ENCODE assay signal across 9 cellular contexts in the genomic region with DNA sequence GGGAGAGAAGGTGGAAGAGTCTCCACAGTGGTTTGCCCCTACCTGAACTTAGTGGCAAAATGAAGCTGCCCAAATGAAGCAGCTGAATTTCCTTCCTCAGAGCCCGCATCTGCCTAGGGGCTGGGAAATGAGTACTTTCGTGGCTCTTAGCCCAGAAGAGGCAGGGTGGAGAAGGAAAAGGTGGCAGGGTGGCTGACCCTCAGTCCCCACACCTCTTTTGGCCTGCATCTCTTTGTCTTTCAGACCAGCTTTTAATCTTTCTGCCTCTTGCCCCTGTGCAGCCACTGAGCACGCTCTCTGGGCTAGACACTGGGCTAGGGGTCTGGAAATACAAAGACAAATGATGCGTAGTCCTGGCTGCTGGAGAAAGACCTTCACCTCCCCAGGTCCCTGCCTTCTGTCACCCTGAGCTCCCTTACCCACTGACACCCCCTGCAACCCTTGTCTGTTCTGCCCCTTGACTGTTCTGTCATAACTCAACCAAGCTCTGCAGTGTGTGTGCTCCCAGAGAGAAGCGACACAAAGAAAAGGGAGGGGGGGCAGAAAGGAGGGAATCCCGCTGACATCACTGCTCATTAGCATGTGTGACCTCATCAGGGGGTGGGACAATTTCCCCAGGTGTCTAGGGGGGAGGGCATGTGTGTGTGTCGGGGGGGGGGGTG. TPM values are rescaled to one million over a fixed set of nuclear protein-coding genes. Genes with fewer than 3 reads are reported as not detected.
DNase-seq lines count a peak whose midpoint lies in the region; ATAC-seq and TF ChIP-seq lines count a peak whose summit lies in the region.
"Had no signal": no experiment of that assay in that cellular context is flagged by ENCODE, and none has a peak within 500 bp of the region (broad histone marks: within the 10 kb centered on the region; RNA-seq: fewer than 3 reads in every experiment).

No MANE protein-coding gene starts in this region.

- H3K4me3 ChIP-seq in OCI-LY3 (ENCODE audit: low read length) (no peak overlapping the region), dorsolateral prefrontal cortex (peak overlapping the region in 33 of 59 donors; percentile 18 to 62 (median 46))
- H3K4me3 ChIP-seq: Peyer's patch had no signal

- H3K27ac Mint-ChIP-seq in activated CD8-positive, alpha-beta T cell treated with anti-CD3 and anti-CD28 coated beads for 36 hours = no peak overlapping the region
- H3K27ac Mint-ChIP-seq in activated CD8-positive, alpha-beta T cell treated with anti-CD3 and anti-CD28 coated beads, Interleukin-2, amount 10 ng/mL, durations not matched to agents 7 days and 5 days = no peak overlapping the region
- H3K27ac Mint-ChIP-seq in naive thymus-derived CD8-positive, alpha-beta T cell = peak overlapping the region in 8 of 10 donors; percentile 10 to 88 (median 51)

- ATAC-seq in activated CD8-positive, alpha-beta T cell treated with anti-CD3 and anti-CD28 coated beads for 36 hours = peak; percentile 13
- ATAC-seq in activated CD8-positive, alpha-beta T cell treated with anti-CD3 and anti-CD28 coated beads, Interleukin-2, amount 10 ng/mL, durations not matched to agents 7 days and 5 days = no peak
- ATAC-seq in naive thymus-derived CD8-positive, alpha-beta T cell = peak in 1 of 2 donors; percentile 14
- ATAC-seq in GM18868 (IDR thresholded peaks at IDR 0.05; ENCODE audit: unreplicated experiment) (no peak), GM21825 (IDR thresholded peaks at IDR 0.05; ENCODE audit: unreplicated experiment) (no peak)

- H3K4me2 ChIP-seq in OCI-LY3 (ENCODE audit: low read length) = 0 out of 2 replicates have a peak overlapping the region, but pooled peaks have one; percentile 24

- peaks cover 1% of the 10 kb centered on the region for H3K27me3 Mint-ChIP-seq in activated CD8-positive, alpha-beta T cell treated with anti-CD3 and anti-CD28 coated beads for 36 hours
- H3K27me3 Mint-ChIP-seq in activated CD8-positive, alpha-beta T cell treated with anti-CD3 and anti-CD28 coated beads, Interleukin-2, amount 10 ng/mL, durations not matched to agents 7 days and 5 days (ENCODE audit: low read depth) = peaks cover 29% of the 10 kb centered on the region
- H3K27me3 Mint-ChIP-seq in naive thymus-derived CD8-positive, alpha-beta T cell = no peaks in the 10 kb centered on the region

- peak; percentile 51 for DNase-seq in activated CD8-positive, alpha-beta T cell treated with anti-CD3 and anti-CD28 coated beads for 36 hours
- DNase-seq in activated CD8-positive, alpha-beta T cell treated with anti-CD3 and anti-CD28 coated beads, Interleukin-2, amount 10 ng/mL, durations not matched to agents 7 days and 5 days = no peak
- DNase-seq in dorsolateral prefrontal cortex = peak in 6 of 10 donors; percentile 45 to 78 (median 64)
- DNase-seq in naive thymus-derived CD8-positive, alpha-beta T cell = peak in 7 of 10 donors; percentile 30 to 71 (median 46)
- no peak for DNase-seq in GF-D8 (lab: John Stamatoyannopoulos, UW)

- no peaks in the 10 kb centered on the region for H3K79me2 ChIP-seq in OCI-LY3 (ENCODE audit: low read length)

- POLR2A ChIA-PET in activated CD8-positive, alpha-beta T cell treated with anti-CD3 and anti-CD28 coated beads for 36 hours (lab: Charles Lee) = interaction anchor here (0.9 to 2.2 kb wide), 6 partner anchors 8 to 50 kb away, joined by 3 to 15 read pairs (median 3); partner anchors contain the start of genes LRP10 and RBM23
- POLR2A ChIA-PET in activated CD8-positive, alpha-beta T cell treated with anti-CD3 and anti-CD28 coated beads, Interleukin-2, amount 10 ng/mL, durations not matched to agents 7 days and 5 days (lab: Charles Lee) = interaction anchor here (0.6 to 2.8 kb wide), 6 partner anchors 8 to 1024 kb away, joined by 3 to 10 read pairs (median 3); no protein-coding TSS in a partner anchor
- POLR2A ChIA-PET in naive thymus-derived CD8-positive, alpha-beta T cell (lab: Charles Lee) = interaction anchor here (0.7 to 11.2 kb wide), 6 partner anchors 10 to 73 kb away, joined by 3 to 118 read pairs (median 8); partner anchors contain the start of genes LRP10 and RBM23

- intact Hi-C loops in activated CD8-positive, alpha-beta T cell treated with anti-CD3 and anti-CD28 coated beads for 36 hours (cut with micrococcal nuclease) = no loop called here
- intact Hi-C loops in dorsolateral prefrontal cortex (cut with DNase I) = no loop called here

- H4K20me1 ChIP-seq in OCI-LY3 (ENCODE audit: insufficient read depth, low read length) = no peaks in the 10 kb centered on the region

- no peak for TF ChIP-seq CTCF in activated CD8-positive, alpha-beta T cell treated with anti-CD3 and anti-CD28 coated beads for 36 hours (IDR thresholded peaks at IDR 0.05)
- no peak for TF ChIP-seq CTCF in OCI-LY3 (IDR thresholded peaks at IDR 0.05; ENCODE audit: low read depth, low read length)
- TF ChIP-seq CTCF in dorsolateral prefrontal cortex (IDR thresholded peaks at IDR 0.05 in 54 of 56, conservative IDR thresholded peaks at IDR 0.05 in 2 of 56; ENCODE audit: low read depth in 1 of 56, partially characterized antibody in 56 of 56) = no peak

- H3K4me1 ChIP-seq in OCI-LY3 (ENCODE audit: low read length) = peaks cover 13% of the 10 kb centered on the region

- 0 out of 2 replicates have a peak, but pooled peaks cover 7% of the 10 kb centered on the region for H3K27me3 ChIP-seq in OCI-LY3 (ENCODE audit: low read depth, low read length)
- H3K27me3 ChIP-seq in dorsolateral prefrontal cortex = no peaks in the 10 kb centered on the region
- H3K27me3 ChIP-seq: Peyer's patch had no signal

- peaks cover 24% of the 10 kb centered on the region for H3K4me1 Mint-ChIP-seq in activated CD8-positive, alpha-beta T cell treated with anti-CD3 and anti-CD28 coated beads for 36 hours (ENCODE audit: low read depth)
- H3K4me1 Mint-ChIP-seq in activated CD8-positive, alpha-beta T cell treated with anti-CD3 and anti-CD28 coated beads, Interleukin-2, amount 10 ng/mL, durations not matched to agents 7 days and 5 days (ENCODE audit: low read depth) = peaks cover 19% of the 10 kb centered on the region
- peaks cover 21 to 47% (median 42%) of the 10 kb centered on the region in 4 donors for H3K4me1 Mint-ChIP-seq in naive thymus-derived CD8-positive, alpha-beta T cell

- H2AFZ ChIP-seq in OCI-LY3 (ENCODE audit: low read depth, low read length) = no peak overlapping the region

- no peaks in the 10 kb centered on the region for H3K9me3 Mint-ChIP-seq in activated CD8-positive, alpha-beta T cell treated with anti-CD3 and anti-CD28 coated beads for 36 hours
- H3K9me3 Mint-ChIP-seq in activated CD8-positive, alpha-beta T cell treated with anti-CD3 and anti-CD28 coated beads, Interleukin-2, amount 10 ng/mL, durations not matched to agents 7 days and 5 days (ENCODE audit: insufficient read depth) = no peaks in the 10 kb centered on the region
- no peaks in the 10 kb centered on the region for H3K9me3 Mint-ChIP-seq in naive thymus-derived CD8-positive, alpha-beta T cell

- H3K27ac ChIP-seq in OCI-LY3 (ENCODE audit: low read length) (no peak overlapping the region), dorsolateral prefrontal cortex (peak overlapping the region in 2 of 59 donors; percentile 12 to 18)
- H3K27ac ChIP-seq: Peyer's patch had no signal

- no peak overlapping the region for H3K4me3 Mint-ChIP-seq in activated CD8-positive, alpha-beta T cell treated with anti-CD3 and anti-CD28 coated beads for 36 hours
- no peak overlapping the region for H3K4me3 Mint-ChIP-seq in activated CD8-positive, alpha-beta T cell treated with anti-CD3 and anti-CD28 coated beads, Interleukin-2, amount 10 ng/mL, durations not matched to agents 7 days and 5 days
- no peak overlapping the region for H3K4me3 Mint-ChIP-seq in naive thymus-derived CD8-positive, alpha-beta T cell

- no peak overlapping the region for H3K9ac ChIP-seq in OCI-LY3 (ENCODE audit: low read length)

- CTCF ChIA-PET in activated CD8-positive, alpha-beta T cell treated with anti-CD3 and anti-CD28 coated beads for 36 hours (lab: Charles Lee) = interaction anchor here (0.7 to 14.8 kb wide), 14 partner anchors 10 to 750 kb away, joined by 3 to 187 read pairs (median 4); partner anchors contain the start of genes LRP10 and PRMT5
- CTCF ChIA-PET in activated CD8-positive, alpha-beta T cell treated with anti-CD3 and anti-CD28 coated beads, Interleukin-2, amount 10 ng/mL, durations not matched to agents 7 days and 5 days (lab: Charles Lee) = interaction anchor here (0.8 to 11.0 kb wide), 11 partner anchors 9 to 312 kb away, joined by 3 to 152 read pairs (median 4); partner anchors contain the start of genes LRP10, PRMT5 and RBM23

- no peaks in the 10 kb centered on the region for H3K9me3 ChIP-seq in OCI-LY3 (ENCODE audit: insufficient read depth, low read length)
- H3K9me3 ChIP-seq: Peyer's patch had no signal

- peaks cover 1% of the 10 kb centered on the region for H3K36me3 Mint-ChIP-seq in activated CD8-positive, alpha-beta T cell treated with anti-CD3 and anti-CD28 coated beads for 36 hours (ENCODE audit: low read depth)
- peaks cover 15% of the 10 kb centered on the region for H3K36me3 Mint-ChIP-seq in activated CD8-positive, alpha-beta T cell treated with anti-CD3 and anti-CD28 coated beads, Interleukin-2, amount 10 ng/mL, durations not matched to agents 7 days and 5 days (ENCODE audit: low read depth)
- peaks cover 0 to 16% (median 5%) of the 10 kb centered on the region in 3 donors for H3K36me3 Mint-ChIP-seq in naive thymus-derived CD8-positive, alpha-beta T cell

- peaks cover 10% of the 10 kb centered on the region for H3K36me3 ChIP-seq in OCI-LY3 (replicated peaks; ENCODE audit: low read depth, low read length)

RNA-seq across cellular contexts. Expression of gene REM2, which starts 0.4 kb away (rescaled TPM):
- total RNA-seq in activated CD8-positive, alpha-beta T cell treated with anti-CD3 and anti-CD28 coated beads for 36 hours = under 1 TPM; 0.20 to 0.27 TPM
- total RNA-seq in activated CD8-positive, alpha-beta T cell treated with anti-CD3 and anti-CD28 coated beads, Interleukin-2, amount 10 ng/mL, durations not matched to agents 7 days and 5 days = under 1 TPM; 0.21 to 0.61 TPM
- total RNA-seq in dorsolateral prefrontal cortex = 1 to 10 TPM in 103 of 120 experiments, under 1 TPM in 17; 0.51 to 5.3 (median 1.6) TPM
- 1 to 10 TPM; 4.8 to 5.7 TPM for total RNA-seq in naive thymus-derived CD8-positive, alpha-beta T cell
- polyA plus RNA-seq in naive thymus-derived CD8-positive, alpha-beta T cell = under 1 TPM; 0.15 to 0.72 (median 0.29) TPM

RNA-seq across cellular contexts. Expression of gene LRP10, which starts 11.1 kb away (rescaled TPM):
- 10 to 100 TPM; 18.7 to 21.0 TPM for total RNA-seq in activated CD8-positive, alpha-beta T cell treated with anti-CD3 and anti-CD28 coated beads for 36 hours
- total RNA-seq in activated CD8-positive, alpha-beta T cell treated with anti-CD3 and anti-CD28 coated beads, Interleukin-2, amount 10 ng/mL, durations not matched to agents 7 days and 5 days = 10 to 100 TPM; 37.1 to 40.7 TPM
- total RNA-seq in dorsolateral prefrontal cortex = 10 to 100 TPM; 15.6 to 75.0 (median 31.2) TPM
- total RNA-seq in naive thymus-derived CD8-positive, alpha-beta T cell = 10 to 100 TPM; 70.5 to 72.6 TPM
- polyA plus RNA-seq in naive thymus-derived CD8-positive, alpha-beta T cell = 10 to 100 TPM; 49.4 to 67.5 (median 52.2) TPM

RNA-seq across cellular contexts. Expression of gene RBM23, which starts 36.3 kb away (rescaled TPM):
- 10 to 100 TPM; 46.9 to 55.2 TPM for total RNA-seq in activated CD8-positive, alpha-beta T cell treated with anti-CD3 and anti-CD28 coated beads for 36 hours
- total RNA-seq in activated CD8-positive, alpha-beta T cell treated with anti-CD3 and anti-CD28 coated beads, Interleukin-2, amount 10 ng/mL, durations not matched to agents 7 days and 5 days = 10 to 100 TPM; 77.1 to 81.2 TPM
- total RNA-seq in dorsolateral prefrontal cortex = 10 to 100 TPM; 54.8 to 96.7 (median 72.6) TPM
- total RNA-seq in naive thymus-derived CD8-positive, alpha-beta T cell = 100 to 1,000 TPM; 143 to 148 TPM
- polyA plus RNA-seq in naive thymus-derived CD8-positive, alpha-beta T cell = 10 to 100 TPM; 42.2 to 62.8 (median 59.6) TPM

RNA-seq across cellular contexts. Expression of gene MMP14, which starts 46.3 kb away (rescaled TPM):
- total RNA-seq in activated CD8-positive, alpha-beta T cell treated with anti-CD3 and anti-CD28 coated beads for 36 hours = 1 to 10 TPM; 1.9 to 3.1 TPM
- total RNA-seq in activated CD8-positive, alpha-beta T cell treated with anti-CD3 and anti-CD28 coated beads, Interleukin-2, amount 10 ng/mL, durations not matched to agents 7 days and 5 days = 1 to 10 TPM; 1.8 to 2.4 TPM
- total RNA-seq in dorsolateral prefrontal cortex = 10 to 100 TPM in 49 of 120 experiments, 1 to 10 TPM in 71; 2.9 to 29.5 (median 9.1) TPM
- 1 to 10 TPM; 2.5 to 3.3 TPM for total RNA-seq in naive thymus-derived CD8-positive, alpha-beta T cell
- not detected for polyA plus RNA-seq in naive thymus-derived CD8-positive, alpha-beta T cell

RNA-seq across cellular contexts. Expression of gene PRMT5, which starts 46.5 kb away (rescaled TPM):
- 100 to 1,000 TPM; 107 to 116 TPM for total RNA-seq in activated CD8-positive, alpha-beta T cell treated with anti-CD3 and anti-CD28 coated beads for 36 hours
- total RNA-seq in activated CD8-positive, alpha-beta T cell treated with anti-CD3 and anti-CD28 coated beads, Interleukin-2, amount 10 ng/mL, durations not matched to agents 7 days and 5 days = 10 to 100 TPM; 55.5 to 64.9 TPM
- total RNA-seq in dorsolateral prefrontal cortex = 10 to 100 TPM; 35.6 to 70.9 (median 49.6) TPM
- 10 to 100 TPM; 37.7 to 38.8 TPM for total RNA-seq in naive thymus-derived CD8-positive, alpha-beta T cell
- polyA plus RNA-seq in naive thymus-derived CD8-positive, alpha-beta T cell = 10 to 100 TPM; 42.4 to 67.3 (median 62.2) TPM

Comparison
In these comparisons a context has a peak if more than half of its experiments do, and no peak if none do; other contexts are left out.
1. DNase-seq: peak in activated CD8-positive, alpha-beta T cell treated with anti-CD3 and anti-CD28 coated beads for 36 hours (single experiment), dorsolateral prefrontal cortex (6 of 10) and naive thymus-derived CD8-positive, alpha-beta T cell (7 of 10); none in activated CD8-positive, alpha-beta T cell treated with anti-CD3 and anti-CD28 coated beads, Interleukin-2, amount 10 ng/mL, durations not matched to agents 7 days and 5 days (single experiment) and GF-D8 (single experiment).
2. H3K27ac Mint-ChIP-seq: peak in naive thymus-derived CD8-positive, alpha-beta T cell (8 of 10); none in activated CD8-positive, alpha-beta T cell treated with anti-CD3 and anti-CD28 coated beads for 36 hours (single experiment) and activated CD8-positive, alpha-beta T cell treated with anti-CD3 and anti-CD28 coated beads, Interleukin-2, amount 10 ng/mL, durations not matched to agents 7 days and 5 days (single experiment).